Comparison of ENCODE assay signal across 8 cellular contexts in the genomic region with DNA sequence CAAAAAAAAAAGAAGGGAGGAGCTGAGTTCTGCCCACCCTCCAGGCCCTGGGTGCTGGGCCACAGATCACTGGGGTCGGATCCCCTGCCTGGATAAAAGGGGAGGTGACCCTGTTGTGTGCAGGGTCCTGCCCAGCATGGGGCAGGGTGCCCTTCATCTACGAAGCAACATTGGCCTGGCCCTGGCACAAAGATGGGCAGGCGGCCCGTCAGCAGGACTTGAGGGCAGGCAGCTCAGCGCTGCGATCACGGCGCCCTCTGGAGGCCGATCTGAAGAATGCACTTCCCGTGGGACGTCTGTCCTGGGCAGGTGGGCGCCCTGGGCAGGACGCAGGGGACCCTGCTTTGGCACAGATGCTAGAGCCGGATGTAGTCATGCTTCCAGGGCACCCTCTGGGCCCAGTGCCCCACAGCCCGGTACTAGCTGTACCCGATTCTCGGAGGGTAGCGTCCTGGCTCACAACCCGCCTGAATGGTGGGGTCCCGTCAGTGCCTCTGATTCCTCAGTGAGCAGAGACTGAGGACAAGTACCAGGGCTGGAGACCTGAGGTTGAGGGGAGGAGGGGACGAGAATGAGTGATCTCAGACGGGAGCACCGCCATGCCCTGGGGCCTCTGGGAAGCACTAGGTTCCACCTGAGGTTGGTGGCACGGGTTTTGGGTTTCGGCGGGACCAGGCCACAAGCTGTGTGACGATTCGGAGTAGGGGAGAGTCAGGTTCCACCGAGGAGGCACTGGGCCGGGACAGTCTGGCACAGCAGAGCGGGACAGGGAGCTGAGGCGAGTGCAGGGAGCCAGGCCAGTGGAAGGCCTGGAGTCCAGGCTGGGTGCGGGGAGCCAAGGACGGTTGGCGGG. TPM values are rescaled to one million over a fixed set of nuclear protein-coding genes. Genes with fewer than 3 reads are reported as not detected.
DNase-seq lines count a peak whose midpoint lies in the region; ATAC-seq and TF ChIP-seq lines count a peak whose summit lies in the region.

No MANE protein-coding gene starts in this region.

- POLR2A ChIA-PET in CD4-positive, alpha-beta memory T cell (lab: Charles Lee; ENCODE audit: partially characterized antibody): interaction anchor here (0.6 to 13.6 kb wide), 11 partner anchors 10 to 558 kb away, joined by 3 to 320 read pairs (median 3); a partner anchor contains a TSS

- H3K9me3 ChIP-seq in CD4-positive, alpha-beta memory T cell (ENCODE audit: control insufficient read depth in 1 of 2, low read length in 2 of 2): no peaks in the 10 kb centered on the region
- peaks cover 3 to 5% of the 10 kb centered on the region in 2 donors for H3K9me3 ChIP-seq in duodenal mucosa (ENCODE audit: control insufficient read depth in 1 of 2, low read length in 2 of 2)

- H3K36me3 ChIP-seq in CD4-positive, alpha-beta memory T cell (ENCODE audit: insufficient read depth, low read length): peaks cover 15% of the 10 kb centered on the region
- H3K36me3 ChIP-seq in duodenal mucosa (ENCODE audit: control insufficient read depth in 1 of 2, insufficient read depth in 2 of 2, low read length in 2 of 2): peaks cover 0 to 24% of the 10 kb centered on the region in 2 donors

- H3K4me1 ChIP-seq in CD4-positive, alpha-beta memory T cell (ENCODE audit: insufficient read depth, low read length): peaks cover 17% of the 10 kb centered on the region
- peaks cover 13 to 18% of the 10 kb centered on the region in 2 donors for H3K4me1 ChIP-seq in duodenal mucosa (ENCODE audit: control insufficient read depth in 1 of 2, insufficient read depth in 2 of 2, low read length in 2 of 2)

- peak; percentile 50 for ATAC-seq in stimulated activated effector memory CD8-positive, alpha-beta T cell treated with anti-CD3 and anti-CD28 coated beads, Interleukin-12 subunit alpha, Interleukin-12 subunit beta, amount 100 ng/mL, for 72 hours
- ATAC-seq in GM21786 (IDR thresholded peaks at IDR 0.05; ENCODE audit: unreplicated experiment): no peak

- peaks cover 0 to 3% (median 0%) of the 10 kb centered on the region in 8 donors for H3K9me3 Mint-ChIP-seq in CD4-positive, alpha-beta memory T cell
- H3K9me3 Mint-ChIP-seq in stimulated activated effector memory CD8-positive, alpha-beta T cell treated with anti-CD3 and anti-CD28 coated beads, Interleukin-12 subunit alpha, Interleukin-12 subunit beta, amount 100 ng/mL, for 72 hours: peaks cover 6% of the 10 kb centered on the region

- DNase-seq in CD4-positive, alpha-beta memory T cell: peak; percentile 46 to 80 (median 69)
- DNase-seq in GM20000 (ENCODE audit: low spot score): peak; percentile 85
- DNase-seq in NCI-H2196 (lab: John Stamatoyannopoulos, UW; ENCODE audit: unreplicated experiment): peak; percentile 44
- DNase-seq in activated CD4-positive, alpha-beta T cell treated with anti-CD3 and anti-CD28 coated beads, Interleukin-2, amount 50 U/mL, for 24 hours (ENCODE audit: low read depth in 1 of 2, low spot score in 1 of 2): peak; percentile 27 to 60
- peak; percentile 70 to 82 for DNase-seq in lung microvascular endothelial cell (ENCODE audit: low read depth in 2 of 2)
- peak; percentile 65 to 89 for DNase-seq in stimulated activated effector memory CD8-positive, alpha-beta T cell treated with anti-CD3 and anti-CD28 coated beads, Interleukin-12 subunit alpha, Interleukin-12 subunit beta, amount 100 ng/mL, for 72 hours (ENCODE audit: low spot score in 2 of 2)

- H3K4me1 Mint-ChIP-seq in CD4-positive, alpha-beta memory T cell: peaks cover 1 to 32% (median 12%) of the 10 kb centered on the region in 4 donors
- H3K4me1 Mint-ChIP-seq in stimulated activated effector memory CD8-positive, alpha-beta T cell treated with anti-CD3 and anti-CD28 coated beads, Interleukin-12 subunit alpha, Interleukin-12 subunit beta, amount 100 ng/mL, for 72 hours: peaks cover 57% of the 10 kb centered on the region

- H3K4me3 Mint-ChIP-seq in CD4-positive, alpha-beta memory T cell: peak overlapping the region in 7 of 8 donors; percentile 15 to 69 (median 32)
- peak overlapping the region; percentile 9 for H3K4me3 Mint-ChIP-seq in stimulated activated effector memory CD8-positive, alpha-beta T cell treated with anti-CD3 and anti-CD28 coated beads, Interleukin-12 subunit alpha, Interleukin-12 subunit beta, amount 100 ng/mL, for 72 hours

- H3K27me3 ChIP-seq in CD4-positive, alpha-beta memory T cell (ENCODE audit: insufficient read depth, low read length): no peaks in the 10 kb centered on the region
- no peaks in the 10 kb centered on the region for H3K27me3 ChIP-seq in duodenal mucosa (ENCODE audit: control insufficient read depth in 1 of 2, insufficient read depth in 2 of 2, low read length in 2 of 2)

- H3K27ac Mint-ChIP-seq in CD4-positive, alpha-beta memory T cell: peak overlapping the region in 4 of 7 donors; percentile 22 to 86 (median 82)
- H3K27ac Mint-ChIP-seq in stimulated activated effector memory CD8-positive, alpha-beta T cell treated with anti-CD3 and anti-CD28 coated beads, Interleukin-12 subunit alpha, Interleukin-12 subunit beta, amount 100 ng/mL, for 72 hours: peak overlapping the region; percentile 90

- intact Hi-C loops in CD4-positive, alpha-beta memory T cell (cut with micrococcal nuclease): loop anchor here (1.0 kb wide), 6 partner anchors 16 to 195 kb away; no protein-coding TSS in a partner anchor

- peak; percentile 77 for TF ChIP-seq CTCF in GM20000 (IDR thresholded peaks at IDR 0.05; ENCODE audit: extremely low read depth, missing control alignments)

- H3K4me3 ChIP-seq in CD4-positive, alpha-beta memory T cell (ENCODE audit: low read length in 2 of 2): no peak overlapping the region
- H3K4me3 ChIP-seq in duodenal mucosa (ENCODE audit: low read depth in 1 of 2, low read length in 2 of 2): no peak overlapping the region

- CTCF ChIA-PET in CD4-positive, alpha-beta memory T cell (lab: Charles Lee; ENCODE audit: partially characterized antibody): interaction anchor here (0.6 to 6.3 kb wide), 25 partner anchors 8 to 303 kb away, joined by 3 to 169 read pairs (median 4); a partner anchor contains a TSS

- no peaks in the 10 kb centered on the region for H3K27me3 Mint-ChIP-seq in CD4-positive, alpha-beta memory T cell

- H3K9ac ChIP-seq in duodenal mucosa (ENCODE audit: low read depth in 1 of 2, low read length in 2 of 2): peak overlapping the region; percentile 30 to 38

- peaks cover 0 to 15% of the 10 kb centered on the region in 2 donors for H3K36me3 Mint-ChIP-seq in CD4-positive, alpha-beta memory T cell
- H3K36me3 Mint-ChIP-seq in stimulated activated effector memory CD8-positive, alpha-beta T cell treated with anti-CD3 and anti-CD28 coated beads, Interleukin-12 subunit alpha, Interleukin-12 subunit beta, amount 100 ng/mL, for 72 hours: peaks cover 77% of the 10 kb centered on the region

- no peak overlapping the region for H3K27ac ChIP-seq in CD4-positive, alpha-beta memory T cell (ENCODE audit: low read depth, low read length)
- no peak overlapping the region for H3K27ac ChIP-seq in duodenal mucosa (ENCODE audit: low read depth, low read length)

RNA-seq across cellular contexts. Expression of a gene that starts 18.0 kb away (rescaled TPM):
- total RNA-seq in CD4-positive, alpha-beta memory T cell: 10 to 100 TPM; 80.0 to 83.8 TPM
- 10 to 100 TPM; 31.4 to 69.6 TPM for polyA plus RNA-seq in CD4-positive, alpha-beta memory T cell
- 8.5 and 9.7 TPM in 2 replicates for total RNA-seq in lung microvascular endothelial cell

RNA-seq across cellular contexts. Expression of a gene that starts 49.4 kb away (rescaled TPM):
- total RNA-seq in CD4-positive, alpha-beta memory T cell: under 1 TPM in 1 of 2 experiments, not detected in 1; 0.22 TPM
- polyA plus RNA-seq in CD4-positive, alpha-beta memory T cell: not detected
- under 0.01 and 0.20 TPM in 2 replicates for total RNA-seq in lung microvascular endothelial cell
